1 cellular context compared by ENCODE assay signal in genomic region chr9:92974161-92974661, GRCh38.
TF ChIP-seq lines count a peak whose summit lies in the region.

No MANE protein-coding gene starts in this region.

TF ChIP-seq in GM23338, 12 proteins besides CTCF, POLR2A, EP300 and RAD21:
- no peak for TF ChIP-seq EZH2phosphoT487 (IDR thresholded peaks at IDR 0.05; ENCODE audit: unreplicated experiment)
- no peak for TF ChIP-seq NANOG (IDR thresholded peaks at IDR 0.05; ENCODE audit: borderline replicate concordance)
- TF ChIP-seq CREB1 (CRISPR knock-in tag; IDR thresholded peaks at IDR 0.05; ENCODE audit: low read depth) = no peak
- no peak for TF ChIP-seq POLR2AphosphoS5 (IDR thresholded peaks at IDR 0.05; ENCODE audit: low read depth)
- no peak for TF ChIP-seq ZNF462 (CRISPR knock-in tag; IDR thresholded peaks at IDR 0.05)
- TF ChIP-seq ZNF114 (CRISPR knock-in tag; IDR thresholded peaks at IDR 0.05) = no peak
- no peak for TF ChIP-seq JUNB (IDR thresholded peaks at IDR 0.05; ENCODE audit: unreplicated experiment)
- TF ChIP-seq REST (IDR thresholded peaks at IDR 0.05; ENCODE audit: unreplicated experiment) = no peak
- TF ChIP-seq STAT1 (IDR thresholded peaks at IDR 0.05; ENCODE audit: unreplicated experiment) = no peak
- no peak for TF ChIP-seq EZH2 (IDR thresholded peaks at IDR 0.05; ENCODE audit: low read depth, unreplicated experiment)
- TF ChIP-seq ETS1 (IDR thresholded peaks at IDR 0.05) = no peak
- TF ChIP-seq ZNF331 (CRISPR knock-in tag; IDR thresholded peaks at IDR 0.05; ENCODE audit: low read depth) = no peak
TF ChIP-seq in GM23338: peak in this region for 0.
